Comparison of ENCODE assay signal across 2 cellular contexts in the genomic region with DNA sequence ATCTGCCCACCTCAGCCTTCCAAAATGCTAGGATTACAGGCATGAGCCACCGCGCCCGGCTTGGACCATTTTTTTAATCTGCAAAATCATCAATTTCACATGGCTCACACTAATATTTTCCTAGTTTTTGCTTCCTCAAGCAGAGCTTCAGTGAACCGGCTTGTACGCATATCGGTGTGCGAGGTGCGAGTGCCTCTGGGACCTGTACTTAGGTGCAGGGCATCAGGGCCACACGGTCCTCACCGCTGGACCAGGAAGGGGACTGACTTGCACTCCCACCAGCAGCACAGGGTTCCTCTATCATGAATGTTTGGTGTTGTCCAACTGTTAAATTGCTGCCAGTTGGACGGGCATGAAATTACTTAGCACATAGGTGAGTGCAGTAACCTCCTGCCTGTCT.
A peak's percentile ranks its signal among the peaks of the same experiment; 100 is the strongest.
TF ChIP-seq lines count a peak whose summit lies in the region.

No MANE protein-coding gene starts in this region.

TF ChIP-seq in HepG2, 621 proteins besides CTCF, POLR2A, EP300 and RAD21:
- TF ChIP-seq, protein P1, sequence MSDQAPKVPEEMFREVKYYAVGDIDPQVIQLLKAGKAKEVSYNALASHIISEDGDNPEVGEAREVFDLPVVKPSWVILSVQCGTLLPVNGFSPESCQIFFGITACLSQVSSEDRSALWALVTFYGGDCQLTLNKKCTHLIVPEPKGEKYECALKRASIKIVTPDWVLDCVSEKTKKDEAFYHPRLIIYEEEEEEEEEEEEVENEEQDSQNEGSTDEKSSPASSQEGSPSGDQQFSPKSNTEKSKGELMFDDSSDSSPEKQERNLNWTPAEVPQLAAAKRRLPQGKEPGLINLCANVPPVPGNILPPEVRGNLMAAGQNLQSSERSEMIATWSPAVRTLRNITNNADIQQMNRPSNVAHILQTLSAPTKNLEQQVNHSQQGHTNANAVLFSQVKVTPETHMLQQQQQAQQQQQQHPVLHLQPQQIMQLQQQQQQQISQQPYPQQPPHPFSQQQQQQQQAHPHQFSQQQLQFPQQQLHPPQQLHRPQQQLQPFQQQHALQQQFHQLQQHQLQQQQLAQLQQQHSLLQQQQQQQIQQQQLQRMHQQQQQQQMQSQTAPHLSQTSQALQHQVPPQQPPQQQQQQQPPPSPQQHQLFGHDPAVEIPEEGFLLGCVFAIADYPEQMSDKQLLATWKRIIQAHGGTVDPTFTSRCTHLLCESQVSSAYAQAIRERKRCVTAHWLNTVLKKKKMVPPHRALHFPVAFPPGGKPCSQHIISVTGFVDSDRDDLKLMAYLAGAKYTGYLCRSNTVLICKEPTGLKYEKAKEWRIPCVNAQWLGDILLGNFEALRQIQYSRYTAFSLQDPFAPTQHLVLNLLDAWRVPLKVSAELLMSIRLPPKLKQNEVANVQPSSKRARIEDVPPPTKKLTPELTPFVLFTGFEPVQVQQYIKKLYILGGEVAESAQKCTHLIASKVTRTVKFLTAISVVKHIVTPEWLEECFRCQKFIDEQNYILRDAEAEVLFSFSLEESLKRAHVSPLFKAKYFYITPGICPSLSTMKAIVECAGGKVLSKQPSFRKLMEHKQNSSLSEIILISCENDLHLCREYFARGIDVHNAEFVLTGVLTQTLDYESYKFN (CRISPR knock-in tag; conservative IDR thresholded peaks at IDR 0.05), result no peak
- TF ChIP-seq MAFK (conservative IDR thresholded peaks at IDR 0.05 in 1 of 2, IDR thresholded peaks at IDR 0.05 in 1 of 2; ENCODE audit: low read length in 2 of 2), result peak; percentile 9 to 40; a peak in 2 of 4 replicates

TF ChIP-seq in H1, 55 proteins besides CTCF, POLR2A, EP300 and RAD21:
- TF ChIP-seq SP4 (IDR thresholded peaks at IDR 0.05; ENCODE audit: low read length) (no peak), SP2 (IDR thresholded peaks at IDR 0.05; ENCODE audit: low read length) (no peak), YY1 (IDR thresholded peaks at IDR 0.05; ENCODE audit: low read depth, low read length) (no peak), PHF8 (conservative IDR thresholded peaks at IDR 0.05; ENCODE audit: low read depth, low read length) (no peak), TAF7 (optimal IDR thresholded peaks at IDR 0.05; ENCODE audit: borderline replicate concordance, low read depth, low read length) (no peak)
